Comparison of ENCODE assay signal across 29 cellular contexts in genomic region chr17:21462259-21462658, GRCh38.
"Had no signal": no experiment of that assay in that cellular context is flagged by ENCODE, and none has a peak within 500 bp of the region (broad histone marks: within the 10 kb centered on the region; RNA-seq: fewer than 3 reads in every experiment).

No MANE protein-coding gene starts in this region.

- H3K27ac Mint-ChIP-seq: activated CD4-positive, alpha-beta memory T cell treated with anti-CD3 and anti-CD28 coated beads for 36 hours; activated CD4-positive, alpha-beta T cell treated with anti-CD3 and anti-CD28 coated beads, Interleukin-2, amount 10 ng/mL, durations not matched to agents 7 days and 5 days; activated naive CD4-positive, alpha-beta T cell treated with anti-CD3 and anti-CD28 coated beads, Interleukin-2, amount 10 ng/mL, durations not matched to agents 7 days and 5 days; activated T-cell treated with anti-CD3 and anti-CD28 coated beads, Interleukin-2, amount 50 U/mL, for 72 hours; activated T-helper 2 cell treated with anti-CD3 and anti-CD28 coated beads, Interferon-gamma antibody, Interleukin-2, Interleukin-4, amounts not matched to agents 10 μg/mL and 5 μg/mL and 100 μg/mL, durations not matched to agents 14 hours and 24 hours and 36 hours had no signal

- DNase-seq: activated CD4-positive, alpha-beta memory T cell treated with anti-CD3 and anti-CD28 coated beads for 36 hours; activated CD4-positive, alpha-beta T cell treated with anti-CD3 and anti-CD28 coated beads, Interleukin-2, amount 10 ng/mL, durations not matched to agents 7 days and 5 days; activated CD4-positive, CD25-positive, alpha-beta regulatory T cell; activated CD8-positive, alpha-beta memory T cell treated with anti-CD3 and anti-CD28 coated beads, Interleukin-2, amount 50 U/mL, for 4 hours; activated gamma-delta T cell treated with Interleukin-2 at 50 U/mL for 16 hours; activated naive CD4-positive, alpha-beta T cell treated with anti-CD3 and anti-CD28 coated beads, Interleukin-2, amount 10 ng/mL, durations not matched to agents 7 days and 5 days; activated naive CD8-positive, alpha-beta T cell treated with anti-CD3 and anti-CD28 coated beads for 36 hours; activated T-cell treated with anti-CD3 and anti-CD28 coated beads, Interleukin-2, amount 50 U/mL, for 72 hours; brain microvascular endothelial cell; cerebellar nuclear complex; Karpas-422; MM.1S; NCI-H1105 treated with DMSO at 0.1 percent for 48 hours; NCI-H1436 treated with DMSO at 0.1 percent for 48 hours; NCI-H1930; NCI-H2107; NCI-H446 treated with DMSO at 0.1 percent for 48 hours; NCI-H524 treated with DMSO at 0.1 percent for 48 hours; NCI-H82; NK-92 treated with Interleukin-12 subunit alpha and Interleukin-12 subunit beta, amount 100 ng/mL, for 24 hours; OCI-M1; Right ventricle myocardium superior; SJCRH30; SK-N-SH; T-helper 1 cell had no signal

- H3K9me3 Mint-ChIP-seq: activated CD4-positive, alpha-beta memory T cell treated with anti-CD3 and anti-CD28 coated beads for 36 hours; activated CD4-positive, alpha-beta T cell treated with anti-CD3 and anti-CD28 coated beads, Interleukin-2, amount 10 ng/mL, durations not matched to agents 7 days and 5 days; activated naive CD4-positive, alpha-beta T cell treated with anti-CD3 and anti-CD28 coated beads, Interleukin-2, amount 10 ng/mL, durations not matched to agents 7 days and 5 days; activated naive CD8-positive, alpha-beta T cell treated with anti-CD3 and anti-CD28 coated beads for 36 hours; activated T-cell treated with anti-CD3 and anti-CD28 coated beads, Interleukin-2, amount 50 U/mL, for 72 hours; activated T-helper 2 cell treated with anti-CD3 and anti-CD28 coated beads, Interferon-gamma antibody, Interleukin-2, Interleukin-4, amounts not matched to agents 10 μg/mL and 5 μg/mL and 100 μg/mL, durations not matched to agents 14 hours and 24 hours and 36 hours had no signal

- H3K27ac ChIP-seq: brain microvascular endothelial cell, RWPE1, SJCRH30, VCaP had no signal

- H3K9me3 ChIP-seq: SJCRH30, SK-N-SH had no signal

- H3K4me3 ChIP-seq: K562, SJCRH30 had no signal

- H3K36me3 Mint-ChIP-seq: activated CD4-positive, alpha-beta memory T cell treated with anti-CD3 and anti-CD28 coated beads for 36 hours; activated naive CD4-positive, alpha-beta T cell treated with anti-CD3 and anti-CD28 coated beads, Interleukin-2, amount 10 ng/mL, durations not matched to agents 7 days and 5 days; activated naive CD8-positive, alpha-beta T cell treated with anti-CD3 and anti-CD28 coated beads for 36 hours had no signal

- H3K4me1 ChIP-seq: SJCRH30 had no signal

- H3K36me3 ChIP-seq: brain microvascular endothelial cell, SJCRH30 had no signal

- H3K4me3 Mint-ChIP-seq: activated CD4-positive, alpha-beta memory T cell treated with anti-CD3 and anti-CD28 coated beads for 36 hours; activated CD4-positive, alpha-beta T cell treated with anti-CD3 and anti-CD28 coated beads, Interleukin-2, amount 10 ng/mL, durations not matched to agents 7 days and 5 days; activated naive CD4-positive, alpha-beta T cell treated with anti-CD3 and anti-CD28 coated beads, Interleukin-2, amount 10 ng/mL, durations not matched to agents 7 days and 5 days; activated naive CD8-positive, alpha-beta T cell treated with anti-CD3 and anti-CD28 coated beads for 36 hours; activated T-cell treated with anti-CD3 and anti-CD28 coated beads, Interleukin-2, amount 50 U/mL, for 72 hours had no signal
